25 cellular contexts compared by ENCODE assay signal in genomic region chr6:151359486-151359885, GRCh38.
"Had no signal": no experiment of that assay in that cellular context is flagged by ENCODE, and none has a peak within 500 bp of the region (broad histone marks: within the 10 kb centered on the region; RNA-seq: fewer than 3 reads in every experiment).

No MANE protein-coding gene starts in this region.

- H3K4me3 ChIP-seq: gastroesophageal sphincter, heart left ventricle, left lung, neural progenitor cell, prostate gland, right atrium auricular region, thoracic aorta, tibial nerve had no signal

- H3K4me1 ChIP-seq: left lung, neural progenitor cell, prostate gland, right atrium auricular region had no signal

- H3K9me3 Mint-ChIP-seq: effector memory CD8-positive, alpha-beta T cell; naive thymus-derived CD4-positive, alpha-beta T cell; nephron; neural progenitor cell; stimulated activated memory B cell treated with anti-CD40 and anti-IgM and Interleukin-4, amounts not matched to agents 10 μg/mL and 1 μg/mL and 100 μg/mL, for 72 hours had no signal

- H3K27ac ChIP-seq: epithelial cell of prostate, gastroesophageal sphincter, heart left ventricle, left lung, neural progenitor cell, prostate gland, right atrium auricular region, thoracic aorta, tibial nerve had no signal

- H3K9me3 ChIP-seq: gastroesophageal sphincter, heart left ventricle, left lung, prostate gland, right atrium auricular region, thoracic aorta, tibial nerve had no signal

- H3K36me3 ChIP-seq: neural progenitor cell, prostate gland had no signal

- H3K27me3 ChIP-seq: gastroesophageal sphincter, heart left ventricle, left lung, neural progenitor cell, right atrium auricular region, tibial nerve had no signal

- H3K4me2 ChIP-seq: neural progenitor cell had no signal

- H2AFZ ChIP-seq: neural progenitor cell had no signal

- DNase-seq: cerebellar nuclear complex; cortex of kidney; effector memory CD8-positive, alpha-beta T cell; foreskin fibroblast; heart left ventricle; hippocampal formation; left cardiac atrium; left lung; mesenchymal stem cell; midbrain; naive thymus-derived CD4-positive, alpha-beta T cell; stimulated activated CD4-positive, alpha-beta T cell treated with anti-CD3 and anti-CD28 coated beads, Interleukin-2, amount 100 ng/mL, for 24 hours; stimulated activated CD4-positive, alpha-beta T cell treated with anti-CD3 and anti-CD28 coated beads, Interleukin-4, amount 100 ng/mL, for 4 hours; stimulated activated naive CD8-positive, alpha-beta T cell treated with anti-CD3 and anti-CD28 coated beads, Interleukin-15, Interleukin-2, amounts not matched to agents 100 U/mL and 50 U/mL, for 24 hours had no signal

- H3K4me1 Mint-ChIP-seq: nephron; neural progenitor cell; stimulated activated memory B cell treated with anti-CD40 and anti-IgM and Interleukin-4, amounts not matched to agents 10 μg/mL and 1 μg/mL and 100 μg/mL, for 72 hours had no signal

- H3K27me3 Mint-ChIP-seq: effector memory CD8-positive, alpha-beta T cell; naive thymus-derived CD4-positive, alpha-beta T cell; stimulated activated memory B cell treated with anti-CD40 and anti-IgM and Interleukin-4, amounts not matched to agents 10 μg/mL and 1 μg/mL and 100 μg/mL, for 72 hours had no signal

- H3K4me3 Mint-ChIP-seq: effector memory CD8-positive, alpha-beta T cell; naive thymus-derived CD4-positive, alpha-beta T cell; nephron; neural progenitor cell; stimulated activated memory B cell treated with anti-CD40 and anti-IgM and Interleukin-4, amounts not matched to agents 10 μg/mL and 1 μg/mL and 100 μg/mL, for 72 hours had no signal

- ATAC-seq: effector memory CD8-positive, alpha-beta T cell; esophagus mucosa; gastroesophageal sphincter; heart left ventricle; left cardiac atrium; left lung; naive thymus-derived CD4-positive, alpha-beta T cell; sciatic nerve; stimulated activated memory B cell treated with anti-CD40 and anti-IgM and Interleukin-4, amounts not matched to agents 10 μg/mL and 1 μg/mL and 100 μg/mL, for 72 hours; stimulated activated naive CD8-positive, alpha-beta T cell treated with anti-CD3 and anti-CD28 coated beads, Interleukin-15, Interleukin-2, amounts not matched to agents 100 U/mL and 50 U/mL, for 24 hours had no signal

- H3K9ac ChIP-seq: neural progenitor cell had no signal

- H3K27ac Mint-ChIP-seq: effector memory CD8-positive, alpha-beta T cell; naive thymus-derived CD4-positive, alpha-beta T cell; nephron; neural progenitor cell; stimulated activated memory B cell treated with anti-CD40 and anti-IgM and Interleukin-4, amounts not matched to agents 10 μg/mL and 1 μg/mL and 100 μg/mL, for 72 hours had no signal
